In genomic region chr7:134669845-134670373, GRCh38 we compare ENCODE assay signal across 7 cellular contexts. TPM values are rescaled to one million over a fixed set of nuclear protein-coding genes. Genes with fewer than 3 reads are reported as not detected.
DNase-seq lines count a peak whose midpoint lies in the region; ATAC-seq, FAIRE-seq and TF ChIP-seq lines count a peak whose summit lies in the region.

No MANE protein-coding gene starts in this region.

- H2BK5ac ChIP-seq in IMR-90 (ENCODE audit: low read depth, low read length, poor library complexity, severe bottlenecking): peak overlapping the region; percentile 58

- peak; percentile 96 for DNase-seq in IMR-90
- peak; percentile 80 to 89 for DNase-seq in SW 1271 (lab: John Stamatoyannopoulos, UW)
- peak; percentile 70 to 80 for DNase-seq in activated naive CD4-positive, alpha-beta T cell treated with anti-CD3 and anti-CD28 coated beads, Interleukin-2, amount 50 U/mL, for 72 hours (ENCODE audit: low spot score in 2 of 2)
- DNase-seq in keratinocyte (ENCODE audit: low read depth, low spot score): peak; percentile 91
- DNase-seq in stimulated activated CD8-positive, alpha-beta memory T cell treated with anti-CD3 and anti-CD28 coated beads, Interleukin-15, amount 100 ng/mL, for 4 hours (ENCODE audit: low read depth in 2 of 2): peak; percentile 35 to 44
- DNase-seq in nephron progenitor cell: no peak

- peak overlapping the region; percentile 59; the same call in 1 of the 2 replicates for H3K23ac ChIP-seq in IMR-90 (ENCODE audit: low read depth, low read length)

- no peak overlapping the region; the same call in 1 of the 2 replicates for H3K18ac ChIP-seq in IMR-90 (ENCODE audit: low read depth, low read length)

- no peak overlapping the region for H4K5ac ChIP-seq in IMR-90 (ENCODE audit: low read depth, low read length)

- 0 out of 2 replicates have a peak overlapping the region, but pooled peaks have one; percentile 26 for H3K14ac ChIP-seq in IMR-90 (replicated peaks; ENCODE audit: low read depth, low read length)

- H2BK20ac ChIP-seq in IMR-90 (ENCODE audit: low read depth, low read length): 0 out of 2 replicates have a peak overlapping the region, but pooled peaks have one; percentile 30

- no TSS peak for BruUV-seq in IMR-90 (replicated peaks; lab: Mats Ljungman, UMichigan)

- no peaks in the 10 kb centered on the region for H3K4me1 Mint-ChIP-seq in nephron progenitor cell

- H3K36me3 Mint-ChIP-seq in activated naive CD4-positive, alpha-beta T cell treated with anti-CD3 and anti-CD28 coated beads, Interleukin-2, amount 50 U/mL, for 72 hours: peaks cover 7 to 33% of the 10 kb centered on the region in 2 donors
- peaks cover 31% of the 10 kb centered on the region for H3K36me3 Mint-ChIP-seq in nephron progenitor cell (ENCODE audit: low read depth)

- H3K79me2 ChIP-seq in keratinocyte (ENCODE audit: control insufficient read depth, insufficient read depth, low read length): peaks cover 4% of the 10 kb centered on the region

- in situ Hi-C loops in IMR-90 (cut with MboI; ENCODE audit: low sequenced_read_pairs): no loop called here

- peak overlapping the region; percentile 43 for H3K4ac ChIP-seq in IMR-90 (ENCODE audit: low read depth, low read length)

- H3K27ac Mint-ChIP-seq in activated naive CD4-positive, alpha-beta T cell treated with anti-CD3 and anti-CD28 coated beads, Interleukin-2, amount 50 U/mL, for 72 hours: peak overlapping the region; percentile 77 to 90
- no peak overlapping the region for H3K27ac Mint-ChIP-seq in nephron progenitor cell

- H4K8ac ChIP-seq in IMR-90 (ENCODE audit: low read depth in 2 of 2, low read length in 2 of 2): peak overlapping the region in 1 of 2 experiments; percentile 3; a peak in 1 of 4 replicates

- peaks cover 4 to 8% of the 10 kb centered on the region in 2 donors for H3K9me3 Mint-ChIP-seq in activated naive CD4-positive, alpha-beta T cell treated with anti-CD3 and anti-CD28 coated beads, Interleukin-2, amount 50 U/mL, for 72 hours
- peaks cover 18% of the 10 kb centered on the region for H3K9me3 Mint-ChIP-seq in nephron progenitor cell

- CTCF ChIA-PET in IMR-90 (lab: Yijun Ruan, JAX): no interaction called here

- H3K9me3 ChIP-seq in IMR-90 (ENCODE audit: control insufficient read depth, insufficient read depth, low read length): no peaks in the 10 kb centered on the region
- H3K9me3 ChIP-seq in keratinocyte (ENCODE audit: control insufficient read depth, low read depth, low read length): no peaks in the 10 kb centered on the region

- peak overlapping the region; percentile 58; the same call in 1 of the 2 replicates for H2BK120ac ChIP-seq in IMR-90 (ENCODE audit: low read depth, low read length)

- H3K27ac ChIP-seq in IMR-90 (ENCODE audit: insufficient read depth, low read length) (no peak overlapping the region), keratinocyte (ENCODE audit: control insufficient read depth, insufficient read depth, low read length) (no peak overlapping the region)

- H3K36me3 ChIP-seq in IMR-90 (ENCODE audit: control insufficient read depth, insufficient read depth, low read length): no peaks in the 10 kb centered on the region
- no peaks in the 10 kb centered on the region for H3K36me3 ChIP-seq in keratinocyte (ENCODE audit: control insufficient read depth in 2 of 2, extremely low read depth in 1 of 2, insufficient read depth in 2 of 2, low read length in 2 of 2)

- peak overlapping the region; percentile 6 for H2AFZ ChIP-seq in IMR-90 (replicated peaks; ENCODE audit: low read length, poor library complexity)
- no peak overlapping the region for H2AFZ ChIP-seq in keratinocyte (ENCODE audit: control insufficient read depth, low read length)

- peak; percentile 92 for ATAC-seq in GM19395 (IDR thresholded peaks at IDR 0.05; ENCODE audit: unreplicated experiment)
- peak; percentile 83 for ATAC-seq in IMR-90 (ENCODE audit: low read depth)
- peak; percentile 73 to 79 for ATAC-seq in activated naive CD4-positive, alpha-beta T cell treated with anti-CD3 and anti-CD28 coated beads, Interleukin-2, amount 50 U/mL, for 72 hours

- no peaks in the 10 kb centered on the region for H3K27me3 Mint-ChIP-seq in nephron progenitor cell (ENCODE audit: low read depth, poor library complexity)

- H3K9ac ChIP-seq in IMR-90 (ENCODE audit: low read depth, low read length): no peak overlapping the region
- no peak overlapping the region for H3K9ac ChIP-seq in keratinocyte (ENCODE audit: control insufficient read depth, extremely low read depth, insufficient read depth, low read length)

- FAIRE-seq in keratinocyte (lab: Jason Lieb, UNC): peak; percentile 97

- H3K56ac ChIP-seq in IMR-90 (ENCODE audit: extremely low read depth, insufficient read depth, low read length): no peak overlapping the region

- intact Hi-C loops in IMR-90 (cut with micrococcal nuclease): loop anchor here (5.0 to 10.0 kb wide), 2 partner anchors 33 to 235 kb away; no protein-coding TSS in a partner anchor

- dilution Hi-C loops in IMR-90 (cut with HindIII; ENCODE audit: low sequenced_read_pairs, unreplicated experiment) (no loop called here), keratinocyte (cut with MboI; ENCODE audit: extremely low pct_ligation_motif_present, low sequenced_read_pairs) (no loop called here)

- H2BK15ac ChIP-seq in IMR-90 (ENCODE audit: low read depth, low read length): no peak overlapping the region

- H3K27me3 ChIP-seq in IMR-90 (ENCODE audit: control insufficient read depth, insufficient read depth, low read length): no peaks in the 10 kb centered on the region
- no peaks in the 10 kb centered on the region for H3K27me3 ChIP-seq in keratinocyte (ENCODE audit: control insufficient read depth, extremely low read depth, insufficient read depth, low read length)

- H3K9me1 ChIP-seq in IMR-90 (ENCODE audit: insufficient read depth, low read length) (peaks cover 8% of the 10 kb centered on the region), keratinocyte (ENCODE audit: control insufficient read depth, extremely low read depth, insufficient read depth, low read length) (no peaks in the 10 kb centered on the region)

- H2AK5ac ChIP-seq in IMR-90 (ENCODE audit: low read depth, low read length): no peak overlapping the region

- 0% methylated on average over 1 of the region's 8 CpGs; no CpG with 5 or more reads in 1 of the 2 experiments for WGBS in IMR-90 (ENCODE audit: extremely low coverage in 2 of 2, insufficient read length in 1 of 2), 2 experiments

- POLR2A ChIA-PET in IMR-90 (lab: Charles Lee; ENCODE audit: unreplicated experiment): no interaction called here

- no peak overlapping the region for H4K91ac ChIP-seq in IMR-90 (ENCODE audit: insufficient read depth, low read depth, low read length)

- peak overlapping the region; percentile 46 for H3K4me2 ChIP-seq in IMR-90 (ENCODE audit: low read depth, low read length)
- peak overlapping the region; percentile 31 for H3K4me2 ChIP-seq in keratinocyte (ENCODE audit: control insufficient read depth, extremely low read depth, insufficient read depth, low read depth, low read length)

- peaks cover 12% of the 10 kb centered on the region for H3K4me1 ChIP-seq in IMR-90 (ENCODE audit: control insufficient read depth, insufficient read depth, low read length)
- H3K4me1 ChIP-seq in keratinocyte (ENCODE audit: control insufficient read depth, extremely low read depth, insufficient read depth, low read length): peaks cover 39% of the 10 kb centered on the region

- H3K4me3 Mint-ChIP-seq in nephron progenitor cell: no peak overlapping the region

- TF ChIP-seq CTCF in IMR-90 (conservative IDR thresholded peaks at IDR 0.05; ENCODE audit: low read depth, low read length): no peak
- TF ChIP-seq CTCF in keratinocyte (optimal IDR thresholded peaks at IDR 0.05 in 1 of 3, IDR thresholded peaks at IDR 0.05 in 1 of 3, conservative IDR thresholded peaks at IDR 0.05 in 1 of 3; ENCODE audit: extremely low read depth in 1 of 3, insufficient read depth in 2 of 3, low read length in 3 of 3): no peak
- no peak for TF ChIP-seq CTCF in nephron progenitor cell (IDR thresholded peaks at IDR 0.05)

- peaks cover 17 to 47% of the 10 kb centered on the region in 2 experiments; a peak in 3 of 4 replicates for H3K79me1 ChIP-seq in IMR-90 (ENCODE audit: low read depth in 1 of 2, low read length in 2 of 2)

- TF ChIP-seq POLR2A in IMR-90 (IDR thresholded peaks at IDR 0.05; ENCODE audit: low read depth, low read length): 0 out of 2 replicates have a peak, but pooled peaks have one; percentile 29

- no peak for TF ChIP-seq RAD21 in IMR-90 (IDR thresholded peaks at IDR 0.05; ENCODE audit: low read length)

- H3K4me3 ChIP-seq in IMR-90 (ENCODE audit: insufficient read depth, low read depth, low read length) (no peak overlapping the region), keratinocyte (ENCODE audit: control insufficient read depth in 2 of 3, extremely low read depth in 1 of 3, insufficient read depth in 2 of 3, low read depth in 1 of 3, low read length in 3 of 3) (peak overlapping the region in 1 of 3 experiments; percentile 10)

- no peak overlapping the region for H2AK9ac ChIP-seq in IMR-90 (replicated peaks; ENCODE audit: low read depth, low read length, poor library complexity)

- H4K20me1 ChIP-seq in IMR-90 (ENCODE audit: insufficient read depth, low read length) (peaks cover 6% of the 10 kb centered on the region; the same call in 1 of the 2 replicates), keratinocyte (ENCODE audit: control insufficient read depth, extremely low read depth, insufficient read depth, low read length) (no peaks in the 10 kb centered on the region)

TF ChIP-seq in IMR-90, 13 proteins besides CTCF, POLR2A, EP300 and RAD21 (continues in another document):
- TF ChIP-seq MAFK (IDR thresholded peaks at IDR 0.05; ENCODE audit: low read depth, low read length) (peak; percentile 36; the same call in 1 of the 2 replicates), BHLHE40 (IDR thresholded peaks at IDR 0.05; ENCODE audit: low read depth, low read length) (peak; percentile 31; the same call in 1 of the 2 replicates), MAZ (IDR thresholded peaks at IDR 0.05; ENCODE audit: borderline replicate concordance, low read depth, low read length) (no peak), MXI1 (IDR thresholded peaks at IDR 0.05; ENCODE audit: borderline replicate concordance, low read depth, low read length) (no peak), RCOR1 (IDR thresholded peaks at IDR 0.05; ENCODE audit: insufficient replicate concordance, low read length) (no peak)

RNA-seq across cellular contexts. Expression of gene BPGM, which starts 23.3 kb away (rescaled TPM):
- total RNA-seq in IMR-90 (2012; rRNA removed): 18.8 and 32.8 TPM in 2 replicates
- polyA plus RNA-seq in IMR-90 (2012; rRNA removed) (16.8 and 20.0 TPM in 2 replicates), keratinocyte (31.2 to 34.2 TPM (median 32.8 TPM) in 3 replicates)
- polyA plus RNA-seq in IMR-90 (2012; cell fraction: cytosol; rRNA removed): 5.1 and 9.8 TPM in 2 replicates
- 1.6 and 14.7 TPM in 2 replicates for polyA plus RNA-seq in IMR-90 (2012; cell fraction: nucleus; rRNA removed; ENCODE audit: low replicate concordance)
- 10 to 100 TPM; 14.4 to 28.6 TPM for total RNA-seq in activated naive CD4-positive, alpha-beta T cell treated with anti-CD3 and anti-CD28 coated beads, Interleukin-2, amount 50 U/mL, for 72 hours
- 28.2 TPM for polyA plus RNA-seq in keratinocyte (2011; ENCODE audit: low read depth)
- 54.2 and 76.9 TPM in 2 replicates for polyA plus RNA-seq in keratinocyte (2011; cell fraction: cytosol; rRNA removed)
- polyA plus RNA-seq in keratinocyte (2011; cell fraction: nucleus; rRNA removed): 55.1 and 64.5 TPM in 2 replicates
- polyA plus RNA-seq in keratinocyte (2012; ENCODE audit: low replicate concordance): 17.2 and 22.0 TPM in 2 replicates
- 1.5 to 16.3 TPM (median 16.1 TPM) in 3 replicates for polyA minus RNA-seq in keratinocyte
- 21.1 TPM for polyA minus RNA-seq in keratinocyte (2011; cell fraction: cytosol; rRNA and poly(A)+ RNA removed)
- polyA minus RNA-seq in keratinocyte (2011; cell fraction: nucleus; rRNA and poly(A)+ RNA removed): 16.4 and 37.9 TPM in 2 replicates
